Comparison of ENCODE assay signal across 21 cellular contexts in the genomic region with DNA sequence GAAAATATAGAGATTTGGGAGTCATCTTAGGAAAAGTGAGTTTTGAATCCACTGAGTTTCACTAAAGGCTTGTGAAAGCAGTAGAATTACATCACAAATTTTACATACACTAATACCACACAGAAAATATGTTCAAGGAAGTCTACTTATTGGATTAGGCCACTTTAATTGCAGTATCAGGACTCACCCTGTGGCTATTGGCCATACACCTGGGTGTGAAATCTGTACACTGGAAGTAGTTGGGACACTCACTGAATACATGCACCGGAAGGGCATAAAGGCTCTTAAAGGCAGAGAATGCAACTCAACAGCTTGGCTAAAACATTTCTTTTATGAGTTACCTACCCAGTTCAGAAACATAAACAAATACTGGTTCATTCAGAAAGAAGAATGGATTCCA. TPM values are rescaled to one million over a fixed set of nuclear protein-coding genes. Genes with fewer than 3 reads are reported as not detected.
DNase-seq lines count a peak whose midpoint lies in the region; ATAC-seq, FAIRE-seq and TF ChIP-seq lines count a peak whose summit lies in the region.
"Had no signal": no experiment of that assay in that cellular context is flagged by ENCODE, and none has a peak within 500 bp of the region (broad histone marks: within the 10 kb centered on the region; RNA-seq: fewer than 3 reads in every experiment).

No MANE protein-coding gene starts in this region.

- POLR2A ChIA-PET in CD4-positive, alpha-beta T cell (lab: Charles Lee) = no interaction called here

- ATAC-seq in CD4-positive, alpha-beta T cell (ENCODE audit: poor library complexity) = no peak

- peaks cover 2% of the 10 kb centered on the region for H3K9me3 Mint-ChIP-seq in astrocyte (ENCODE audit: unreplicated experiment)
- no peaks in the 10 kb centered on the region for H3K9me3 Mint-ChIP-seq in CD4-positive, alpha-beta T cell

- no peaks in the 10 kb centered on the region for H3K79me2 ChIP-seq in astrocyte (ENCODE audit: insufficient read depth, low read length)

- H2AFZ ChIP-seq in astrocyte (ENCODE audit: low read depth, low read length) = no peak overlapping the region
- H2AFZ ChIP-seq: GM23248 had no signal

- TF ChIP-seq CTCF in astrocyte (IDR thresholded peaks at IDR 0.05; ENCODE audit: insufficient read depth, low read depth, low read length) (no peak), kidney (IDR thresholded peaks at IDR 0.05; ENCODE audit: borderline replicate concordance, extremely low read depth, insufficient read depth) (no peak)
- TF ChIP-seq CTCF in CD4-positive, alpha-beta T cell (IDR thresholded peaks at IDR 0.05) = no peak

- H4K20me1 ChIP-seq in astrocyte (ENCODE audit: insufficient read depth, low read length) = no peaks in the 10 kb centered on the region

- no peaks in the 10 kb centered on the region for H3K36me3 ChIP-seq in astrocyte (ENCODE audit: insufficient read depth, low read length)
- no peaks in the 10 kb centered on the region for H3K36me3 ChIP-seq in kidney (ENCODE audit: control insufficient read depth in 1 of 2, insufficient read depth in 2 of 2, low read length in 2 of 2)
- H3K36me3 ChIP-seq in skeletal muscle tissue (ENCODE audit: control insufficient read depth in 3 of 3, insufficient read depth in 3 of 3, low read length in 3 of 3) = no peaks in the 10 kb centered on the region
- H3K36me3 ChIP-seq: HAP-1 had no signal

- no peaks in the 10 kb centered on the region for H3K36me3 Mint-ChIP-seq in astrocyte (ENCODE audit: low read depth, unreplicated experiment)
- no peaks in the 10 kb centered on the region for H3K36me3 Mint-ChIP-seq in CD4-positive, alpha-beta T cell (ENCODE audit: low read depth)

- intact Hi-C loops in kidney (cut with DNase I) = no loop called here
- intact Hi-C loops in CD4-positive, alpha-beta T cell (cut with DNase I, micrococcal nuclease) = no loop called here

- no peak overlapping the region for H3K9ac ChIP-seq in astrocyte (ENCODE audit: low read length)
- H3K9ac ChIP-seq in kidney (ENCODE audit: low read length in 2 of 2) = no peak overlapping the region
- H3K9ac ChIP-seq in skeletal muscle tissue (ENCODE audit: low read depth in 1 of 3, low read length in 3 of 3) = peak overlapping the region in 1 of 3 donors; percentile 19
- H3K9ac ChIP-seq: GM23248 had no signal

- no peak overlapping the region for H3K27ac Mint-ChIP-seq in astrocyte (ENCODE audit: unreplicated experiment)
- H3K27ac Mint-ChIP-seq in CD4-positive, alpha-beta T cell = no peak overlapping the region

- H3K4me3 Mint-ChIP-seq in astrocyte (ENCODE audit: unreplicated experiment) = no peak overlapping the region
- no peak overlapping the region for H3K4me3 Mint-ChIP-seq in CD4-positive, alpha-beta T cell

- peak; percentile 74 for FAIRE-seq in astrocyte (lab: Jason Lieb, UNC)
- FAIRE-seq in kidney (lab: Jason Lieb, UNC) = no peak
- FAIRE-seq: D721Med, GM12891 had no signal

- DNase-seq in M059J (ENCODE audit: low read depth) = peak; percentile 26
- no peak for DNase-seq in astrocyte (ENCODE audit: low read depth)
- no peak for DNase-seq in kidney
- no peak for DNase-seq in AG08396 (ENCODE audit: low spot score)
- DNase-seq in activated CD8-positive, alpha-beta memory T cell treated with anti-CD3 and anti-CD28 coated beads, Interleukin-2, amount 50 U/mL, for 48 hours = no peak
- no peak for DNase-seq in CD4-positive, alpha-beta T cell
- DNase-seq: C1 segment of cervical spinal cord; GM23248; NCI-H1105 treated with DMSO at 0.1 percent for 48 hours; NCI-H1694 treated with DMSO at 0.1 percent for 48 hours; NCI-H510A; NCI-H748 treated with DMSO at 0.1 percent for 48 hours; NK-92 treated with Interleukin-12 subunit alpha and Interleukin-12 subunit beta, amount 100 ng/mL, for 24 hours; OCI-M1; SIG-M5 had no signal

- no peak overlapping the region for H3K4me2 ChIP-seq in astrocyte (ENCODE audit: low read length)

- peaks cover 5% of the 10 kb centered on the region for H3K4me1 Mint-ChIP-seq in astrocyte (ENCODE audit: low read depth, unreplicated experiment)
- no peaks in the 10 kb centered on the region for H3K4me1 Mint-ChIP-seq in CD4-positive, alpha-beta T cell (ENCODE audit: low read depth)

- H3K4me3 ChIP-seq in astrocyte (ENCODE audit: insufficient read depth, low read depth, low read length) (no peak overlapping the region), kidney (ENCODE audit: low read length in 2 of 2) (no peak overlapping the region), skeletal muscle tissue (ENCODE audit: low read length in 3 of 3) (no peak overlapping the region)
- H3K4me3 ChIP-seq: GM23248, HAP-1 had no signal

- H3K27ac ChIP-seq in astrocyte (ENCODE audit: low read depth, low read length) (no peak overlapping the region), kidney (ENCODE audit: low read depth in 2 of 2, low read length in 2 of 2) (peak overlapping the region; percentile 13 to 22), skeletal muscle tissue (ENCODE audit: low read depth, low read length) (peak overlapping the region; percentile 59)
- H3K27ac ChIP-seq in CD4-positive, alpha-beta T cell (ENCODE audit: low read depth, low read length) = no peak overlapping the region
- H3K27ac ChIP-seq: GM23248 had no signal

- H3K27me3 Mint-ChIP-seq in astrocyte (ENCODE audit: low read depth, unreplicated experiment) = peaks cover 3% of the 10 kb centered on the region
- no peaks in the 10 kb centered on the region for H3K27me3 Mint-ChIP-seq in CD4-positive, alpha-beta T cell

- H3K9me3 ChIP-seq in astrocyte (ENCODE audit: insufficient read depth, low read depth, low read length) (no peaks in the 10 kb centered on the region), kidney (ENCODE audit: control insufficient read depth in 1 of 2, low read length in 2 of 2) (no peaks in the 10 kb centered on the region), skeletal muscle tissue (ENCODE audit: control insufficient read depth in 3 of 3, low read length in 3 of 3) (no peaks in the 10 kb centered on the region)
- no peaks in the 10 kb centered on the region for H3K9me3 ChIP-seq in CD4-positive, alpha-beta T cell (ENCODE audit: control insufficient read depth, low read length)
- H3K9me3 ChIP-seq: HAP-1 had no signal

- H3K27me3 ChIP-seq in astrocyte (ENCODE audit: insufficient read depth, low read length) (no peaks in the 10 kb centered on the region), skeletal muscle tissue (ENCODE audit: control insufficient read depth in 3 of 3, insufficient read depth in 3 of 3, low read length in 3 of 3) (peaks cover 0 to 2% (median 0%) of the 10 kb centered on the region in 3 donors)
- no peaks in the 10 kb centered on the region for H3K27me3 ChIP-seq in CD4-positive, alpha-beta T cell (ENCODE audit: control insufficient read depth, insufficient read depth, low read length)

- CTCF ChIA-PET in CD4-positive, alpha-beta T cell (lab: Charles Lee) = no interaction called here

- H3K4me1 ChIP-seq in astrocyte (ENCODE audit: insufficient read depth, low read length) = peaks cover 4% of the 10 kb centered on the region
- peaks cover 3 to 18% of the 10 kb centered on the region in 2 donors for H3K4me1 ChIP-seq in kidney (ENCODE audit: control insufficient read depth in 1 of 2, insufficient read depth in 1 of 2, low read depth in 1 of 2, low read length in 2 of 2)
- H3K4me1 ChIP-seq in skeletal muscle tissue (ENCODE audit: control insufficient read depth in 3 of 3, insufficient read depth in 3 of 3, low read length in 3 of 3) = peaks cover 7 to 17% (median 8%) of the 10 kb centered on the region in 3 donors
- H3K4me1 ChIP-seq: HAP-1 had no signal

RNA-seq across cellular contexts. Expression of a gene that starts 19.8 kb away (rescaled TPM):
- total RNA-seq in M059J (2014; rRNA removed; shearing (Covaris generic)) = 0.30 and 0.34 TPM in 2 replicates
- total RNA-seq in astrocyte = 0.20 and 0.77 TPM in 2 replicates
- total RNA-seq in kidney = 58.5 TPM
- 91.8 TPM for polyA plus RNA-seq in kidney (ENCODE audit: insufficient read depth, low read depth, low replicate concordance)
- total RNA-seq in skeletal muscle tissue = 1.0 TPM
- not detected for total RNA-seq in CD4-positive, alpha-beta T cell
- total RNA-seq: GM23248, LHCN-M2, RPMI7951 had no signal

Comparison
In these comparisons a context has a peak if more than half of its experiments do, and no peak if none do; other contexts are left out.
1. H3K27ac ChIP-seq: peak in kidney (2 of 2) and skeletal muscle tissue (single experiment); none in astrocyte (single experiment) and CD4-positive, alpha-beta T cell (single experiment).
2. RNA of a gene that starts 19.8 kb away (total RNA-seq): 58.5 TPM in kidney (single experiment); 1.0 TPM in skeletal muscle tissue (single experiment), 0.30 to 0.34 TPM in M059J, 0.20 to 0.77 TPM in astrocyte and not detected in CD4-positive, alpha-beta T cell; every median in the first group is over 10 times any median in the second.